In the genomic region with DNA sequence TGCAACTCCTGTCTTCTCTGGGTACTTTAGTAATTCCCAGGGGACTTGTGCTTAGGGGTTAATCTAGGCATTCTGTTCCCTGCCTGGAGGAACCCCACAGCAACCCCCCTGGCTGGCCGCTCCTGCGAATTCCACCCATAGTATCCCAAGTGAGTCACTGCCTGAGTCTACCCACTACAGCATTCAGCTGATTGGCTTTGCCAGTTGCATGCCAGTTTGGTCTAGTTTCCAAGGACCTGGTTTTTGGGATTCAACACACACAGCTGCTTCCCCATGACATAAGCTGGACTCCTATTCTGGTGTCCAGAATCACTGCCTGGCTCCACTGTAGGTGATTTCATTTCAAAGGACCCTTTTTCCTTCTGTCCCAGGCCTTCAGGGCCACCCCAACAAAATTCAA, we compare ENCODE assay signal across 8 cellular contexts. TPM values are rescaled to one million over a fixed set of nuclear protein-coding genes. Genes with fewer than 3 reads are reported as not detected.
DNase-seq lines count a peak whose midpoint lies in the region; ATAC-seq and TF ChIP-seq lines count a peak whose summit lies in the region.

No MANE protein-coding gene starts in this region.

- RAD21 ChIA-PET in HCT116 (lab: Charles Lee; ENCODE audit: low non-redundant PET in 1 of 2, low total read pairs in 2 of 2, uncharacterized antibody in 2 of 2, unreplicated experiment in 2 of 2): no interaction called here

- TF ChIP-seq RAD21 in HCT116 (IDR thresholded peaks at IDR 0.05; ENCODE audit: low read depth): no peak

- BruUV-seq in HCT116 (replicated peaks; lab: Mats Ljungman, UMichigan): no TSS peak

- H3K9me2 ChIP-seq in HCT116 (ENCODE audit: insufficient read depth): no peaks in the 10 kb centered on the region

- POLR2A ChIA-PET in HCT116 (lab: Charles Lee): no interaction called here

- DNase-seq in HCT116 (ENCODE audit: low read depth, low spot score) (peak; percentile 8), amniotic epithelial cell (ENCODE audit: low read depth) (peak; percentile 87), left ventricle myocardium superior (peak; percentile 69), stomach (peak; percentile 22), NCI-H2171 (lab: John Stamatoyannopoulos, UW) (no peak), T-helper 9 cell (no peak)
- DNase-seq in activated CD8-positive, alpha-beta memory T cell treated with anti-CD3 and anti-CD28 coated beads, Interleukin-2, amount 50 U/mL, for 4 hours: no peak

- H3K9ac ChIP-seq in HCT116 (ENCODE audit: low read length): peak overlapping the region; percentile 7; the same call in 1 of the 2 replicates

- peak overlapping the region; percentile 45 for H3K4me2 ChIP-seq in HCT116 (ENCODE audit: low read length)

- no peak for TF ChIP-seq EP300 in stomach (IDR thresholded peaks at IDR 0.05)

- H3K4me3 ChIP-seq in HCT116 (replicated peaks in 1 of 2; ENCODE audit: low read depth in 1 of 2, low read length in 2 of 2) (no peak overlapping the region), stomach (no peak overlapping the region)

- TF ChIP-seq POLR2A in HCT116 (IDR thresholded peaks at IDR 0.05; ENCODE audit: borderline replicate concordance, extremely low read depth, insufficient read depth, insufficient read length): no peak
- TF ChIP-seq POLR2A in stomach (IDR thresholded peaks at IDR 0.05): no peak

- H2AFZ ChIP-seq in HCT116 (ENCODE audit: low read depth, low read length, poor library complexity, severe bottlenecking): no peak overlapping the region

- WGBS in stomach, 5 donors: 52 to 81% (median 78%) methylated on average over 2 of the region's 2 CpGs

- H3K27me3 ChIP-seq in HCT116 (ENCODE audit: insufficient read depth, low read length) (no peaks in the 10 kb centered on the region), stomach (no peaks in the 10 kb centered on the region)

- intact Hi-C loops in HCT116 (cut with micrococcal nuclease) (no loop called here), left ventricle myocardium superior (cut with micrococcal nuclease) (loop anchor here (5.0 to 10.0 kb wide), 2 partner anchors 55 to 237 kb away; no protein-coding TSS in a partner anchor), stomach (cut with DNase I; ENCODE audit: low total_unique reads) (loop anchor here (10.0 kb wide), 1 partner anchor 47 kb away; no protein-coding TSS in a partner anchor)

- peaks cover 12 to 14% of the 10 kb centered on the region in 2 experiments; a peak in 3 of 4 replicates for H3K36me3 ChIP-seq in HCT116 (ENCODE audit: control insufficient read depth in 1 of 2, insufficient read depth in 2 of 2, low read length in 2 of 2)
- peaks cover 19 to 50% (median 47%) of the 10 kb centered on the region in 4 donors for H3K36me3 ChIP-seq in stomach

- H4K20me1 ChIP-seq in HCT116 (ENCODE audit: insufficient read depth): no peaks in the 10 kb centered on the region

- H3K4me1 ChIP-seq in HCT116 (ENCODE audit: control insufficient read depth in 1 of 2, insufficient read depth in 2 of 2, low read length in 2 of 2) (peaks cover 3 to 16% of the 10 kb centered on the region in 2 experiments; a peak in 3 of 4 replicates), stomach (peaks cover 11 to 73% (median 47%) of the 10 kb centered on the region in 4 donors)

- peak; percentile 61 for ATAC-seq in HCT116
- ATAC-seq in left ventricle myocardium superior: peak; percentile 54
- ATAC-seq in GM19455 (IDR thresholded peaks at IDR 0.05; ENCODE audit: unreplicated experiment): no peak

- CTCF ChIA-PET in HCT116 (lab: Charles Lee): interaction anchor here (1.2 kb wide), 1 partner anchor 163 kb away, joined by 4 read pairs; a partner anchor contains a TSS

- H3K27ac ChIP-seq in HCT116 (ENCODE audit: low read depth, low read length) (no peak overlapping the region), stomach (peak overlapping the region in 4 of 5 donors; percentile 47 to 84 (median 62))

- TF ChIP-seq CTCF in HCT116 (IDR thresholded peaks at IDR 0.05 in 2 of 3, conservative IDR thresholded peaks at IDR 0.05 in 1 of 3; ENCODE audit: borderline replicate concordance in 1 of 3, insufficient read depth in 1 of 3, low read depth in 2 of 3, low read length in 2 of 3) (no peak), stomach (IDR thresholded peaks at IDR 0.05) (no peak)

- H3K9me3 ChIP-seq in HCT116 (ENCODE audit: control insufficient read depth in 1 of 2, insufficient read depth in 1 of 2, low read depth in 1 of 2, low read length in 2 of 2): no peaks in the 10 kb centered on the region
- no peaks in the 10 kb centered on the region for H3K9me3 ChIP-seq in stomach

- H3K79me2 ChIP-seq in HCT116 (ENCODE audit: insufficient read depth, low read length): no peaks in the 10 kb centered on the region

TF ChIP-seq in HCT116, 20 proteins besides CTCF, POLR2A, EP300 and RAD21:
- TF ChIP-seq SRF (IDR thresholded peaks at IDR 0.05; ENCODE audit: low read depth) (no peak), YY1 (IDR thresholded peaks at IDR 0.05; ENCODE audit: extremely low read depth, insufficient replicate concordance, low read depth, low read length) (no peak), TCF7L2 (IDR thresholded peaks at IDR 0.05; ENCODE audit: borderline replicate concordance, extremely low read depth, insufficient read depth, insufficient read length) (no peak), FOSL1 (IDR thresholded peaks at IDR 0.05; ENCODE audit: low read depth) (no peak), ELF1 (IDR thresholded peaks at IDR 0.05; ENCODE audit: borderline replicate concordance, low read depth) (no peak), CBX3 (IDR thresholded peaks at IDR 0.05; ENCODE audit: low read depth) (no peak), EGR1 (IDR thresholded peaks at IDR 0.05; ENCODE audit: low read depth) (no peak), SIN3A (IDR thresholded peaks at IDR 0.05; ENCODE audit: low read depth) (no peak), EZH2 (IDR thresholded peaks at IDR 0.05) (no peak), EZH2phosphoT487 (IDR thresholded peaks at IDR 0.05; ENCODE audit: borderline replicate concordance) (no peak)
- TF ChIP-seq, protein P1, sequence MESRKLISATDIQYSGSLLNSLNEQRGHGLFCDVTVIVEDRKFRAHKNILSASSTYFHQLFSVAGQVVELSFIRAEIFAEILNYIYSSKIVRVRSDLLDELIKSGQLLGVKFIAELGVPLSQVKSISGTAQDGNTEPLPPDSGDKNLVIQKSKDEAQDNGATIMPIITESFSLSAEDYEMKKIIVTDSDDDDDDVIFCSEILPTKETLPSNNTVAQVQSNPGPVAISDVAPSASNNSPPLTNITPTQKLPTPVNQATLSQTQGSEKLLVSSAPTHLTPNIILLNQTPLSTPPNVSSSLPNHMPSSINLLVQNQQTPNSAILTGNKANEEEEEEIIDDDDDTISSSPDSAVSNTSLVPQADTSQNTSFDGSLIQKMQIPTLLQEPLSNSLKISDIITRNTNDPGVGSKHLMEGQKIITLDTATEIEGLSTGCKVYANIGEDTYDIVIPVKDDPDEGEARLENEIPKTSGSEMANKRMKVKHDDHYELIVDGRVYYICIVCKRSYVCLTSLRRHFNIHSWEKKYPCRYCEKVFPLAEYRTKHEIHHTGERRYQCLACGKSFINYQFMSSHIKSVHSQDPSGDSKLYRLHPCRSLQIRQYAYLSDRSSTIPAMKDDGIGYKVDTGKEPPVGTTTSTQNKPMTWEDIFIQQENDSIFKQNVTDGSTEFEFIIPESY (IDR thresholded peaks at IDR 0.05; ENCODE audit: extremely low read depth, insufficient replicate concordance, low read length): no peak
- TF ChIP-seq, protein P2, sequence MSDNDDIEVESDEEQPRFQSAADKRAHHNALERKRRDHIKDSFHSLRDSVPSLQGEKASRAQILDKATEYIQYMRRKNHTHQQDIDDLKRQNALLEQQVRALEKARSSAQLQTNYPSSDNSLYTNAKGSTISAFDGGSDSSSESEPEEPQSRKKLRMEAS (IDR thresholded peaks at IDR 0.05): no peak
- TF ChIP-seq, protein P3, sequence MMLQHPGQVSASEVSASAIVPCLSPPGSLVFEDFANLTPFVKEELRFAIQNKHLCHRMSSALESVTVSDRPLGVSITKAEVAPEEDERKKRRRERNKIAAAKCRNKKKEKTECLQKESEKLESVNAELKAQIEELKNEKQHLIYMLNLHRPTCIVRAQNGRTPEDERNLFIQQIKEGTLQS (IDR thresholded peaks at IDR 0.05): no peak
- TF ChIP-seq, protein P4, sequence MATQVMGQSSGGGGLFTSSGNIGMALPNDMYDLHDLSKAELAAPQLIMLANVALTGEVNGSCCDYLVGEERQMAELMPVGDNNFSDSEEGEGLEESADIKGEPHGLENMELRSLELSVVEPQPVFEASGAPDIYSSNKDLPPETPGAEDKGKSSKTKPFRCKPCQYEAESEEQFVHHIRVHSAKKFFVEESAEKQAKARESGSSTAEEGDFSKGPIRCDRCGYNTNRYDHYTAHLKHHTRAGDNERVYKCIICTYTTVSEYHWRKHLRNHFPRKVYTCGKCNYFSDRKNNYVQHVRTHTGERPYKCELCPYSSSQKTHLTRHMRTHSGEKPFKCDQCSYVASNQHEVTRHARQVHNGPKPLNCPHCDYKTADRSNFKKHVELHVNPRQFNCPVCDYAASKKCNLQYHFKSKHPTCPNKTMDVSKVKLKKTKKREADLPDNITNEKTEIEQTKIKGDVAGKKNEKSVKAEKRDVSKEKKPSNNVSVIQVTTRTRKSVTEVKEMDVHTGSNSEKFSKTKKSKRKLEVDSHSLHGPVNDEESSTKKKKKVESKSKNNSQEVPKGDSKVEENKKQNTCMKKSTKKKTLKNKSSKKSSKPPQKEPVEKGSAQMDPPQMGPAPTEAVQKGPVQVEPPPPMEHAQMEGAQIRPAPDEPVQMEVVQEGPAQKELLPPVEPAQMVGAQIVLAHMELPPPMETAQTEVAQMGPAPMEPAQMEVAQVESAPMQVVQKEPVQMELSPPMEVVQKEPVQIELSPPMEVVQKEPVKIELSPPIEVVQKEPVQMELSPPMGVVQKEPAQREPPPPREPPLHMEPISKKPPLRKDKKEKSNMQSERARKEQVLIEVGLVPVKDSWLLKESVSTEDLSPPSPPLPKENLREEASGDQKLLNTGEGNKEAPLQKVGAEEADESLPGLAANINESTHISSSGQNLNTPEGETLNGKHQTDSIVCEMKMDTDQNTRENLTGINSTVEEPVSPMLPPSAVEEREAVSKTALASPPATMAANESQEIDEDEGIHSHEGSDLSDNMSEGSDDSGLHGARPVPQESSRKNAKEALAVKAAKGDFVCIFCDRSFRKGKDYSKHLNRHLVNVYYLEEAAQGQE (IDR thresholded peaks at IDR 0.05; ENCODE audit: low read depth): no peak

RNA-seq across cellular contexts. Expression of a gene that starts 40.3 kb away (rescaled TPM):
- total RNA-seq in HCT116 (2021; ENCODE audit: unreplicated experiment): 45.6 TPM
- 28.5 and 41.7 TPM in 2 replicates for polyA plus RNA-seq in HCT116 (2012)
- total RNA-seq in left ventricle myocardium superior: 56.5 TPM
- total RNA-seq in stomach: 100 to 1,000 TPM in 2 of 5 donors, 10 to 100 TPM in 3; 37.9 to 576 (median 86.1) TPM
- 10 to 100 TPM; 16.3 to 32.9 (median 17.5) TPM for polyA plus RNA-seq in stomach

Comparison
In these comparisons a context has a peak if more than half of its experiments do, and no peak if none do; other contexts are left out.
1. DNase-seq: peak in HCT116 (single experiment), amniotic epithelial cell (single experiment), left ventricle myocardium superior (single experiment) and stomach (single experiment); none in NCI-H2171 (single experiment), T-helper 9 cell (single experiment) and activated CD8-positive, alpha-beta memory T cell treated with anti-CD3 and anti-CD28 coated beads, Interleukin-2, amount 50 U/mL, for 4 hours (single experiment).